Comparison of ENCODE assay signal across 1 cellular context in genomic region chr12:38586652-38587219, GRCh38.
TF ChIP-seq lines count a peak whose summit lies in the region.

No MANE protein-coding gene starts in this region.

TF ChIP-seq in SK-N-SH treated with all-trans-retinoic acid at 6 μM for 48 hours, 23 proteins besides CTCF, POLR2A, EP300 and RAD21 (continued from another document):
- TF ChIP-seq POU6F1 (CRISPR knock-in tag; IDR thresholded peaks at IDR 0.05; ENCODE audit: borderline replicate concordance, low read depth) (no peak), CSRNP3 (CRISPR knock-in tag; IDR thresholded peaks at IDR 0.05) (0 out of 2 replicates have a peak, but pooled peaks have one; percentile 15), ARNTL (CRISPR knock-in tag; IDR thresholded peaks at IDR 0.05; ENCODE audit: borderline replicate concordance, low read depth) (no peak), ZNF70 (CRISPR knock-in tag; IDR thresholded peaks at IDR 0.05) (no peak), ISL1 (CRISPR knock-in tag; IDR thresholded peaks at IDR 0.05) (peak; percentile 97), SNAI2 (CRISPR knock-in tag; IDR thresholded peaks at IDR 0.05) (0 out of 2 replicates have a peak, but pooled peaks have one; percentile 13)
